18 cellular contexts compared by ENCODE assay signal in genomic region chr3:14235896-14236295, GRCh38. TPM values are rescaled to one million over a fixed set of nuclear protein-coding genes. Genes with fewer than 3 reads are reported as not detected.
DNase-seq lines count a peak whose midpoint lies in the region; ATAC-seq and TF ChIP-seq lines count a peak whose summit lies in the region.
"Had no signal": no experiment of that assay in that cellular context is flagged by ENCODE, and none has a peak within 500 bp of the region (broad histone marks: within the 10 kb centered on the region; RNA-seq: fewer than 3 reads in every experiment).

No MANE protein-coding gene starts in this region.

- peak; percentile 75 for ATAC-seq in Right ventricle myocardium inferior
- ATAC-seq in upper lobe of left lung (ENCODE audit: low FRiP score in 2 of 2), result no peak
- no peak for ATAC-seq in GM21528 (IDR thresholded peaks at IDR 0.05; ENCODE audit: low FRiP score, unreplicated experiment)
- ATAC-seq: natural killer cell treated with Interleukin-12 subunit alpha and Interleukin-12 subunit beta and Interleukin-15 and Interleukin-18, amount 100 ng/mL, for 72 hours; Panc1 had no signal

- H3K14ac ChIP-seq in mesenchymal stem cell (ENCODE audit: low read length in 2 of 2), result peak overlapping the region in 1 of 2 experiments; percentile 57

- no peaks in the 10 kb centered on the region for H3K79me1 ChIP-seq in mesenchymal stem cell (replicated peaks; ENCODE audit: low read length, poor library complexity, severe bottlenecking)

- CTCF ChIA-PET in activated naive CD4-positive, alpha-beta T cell treated with anti-CD3 and anti-CD28 coated beads for 36 hours (lab: Charles Lee), result interaction anchor here (1.2 kb wide), 1 partner anchor 16 kb away, joined by 3 read pairs; no protein-coding TSS in a partner anchor

- H2AK5ac ChIP-seq in mesenchymal stem cell (ENCODE audit: low read length, severe bottlenecking), result peak overlapping the region; percentile 47

- no peak overlapping the region for H2BK5ac ChIP-seq in mesenchymal stem cell (ENCODE audit: low read depth, low read length, poor library complexity, severe bottlenecking)

- DNase-seq in SHP77 treated with DMSO at 0.1 percent for 48 hours (lab: John Stamatoyannopoulos, UW), result peak; percentile 20
- DNase-seq in Right ventricle myocardium inferior (ENCODE audit: missing footprints), result peak; percentile 86
- DNase-seq in mesenchymal stem cell, result no peak
- DNase-seq in upper lobe of left lung, result peak in 1 of 2 donors; percentile 32
- DNase-seq in activated naive CD4-positive, alpha-beta T cell treated with anti-CD3 and anti-CD28 coated beads for 36 hours, result no peak
- no peak for DNase-seq in SIG-M5 treated with dmso at 0.1 percent for 504 hours (lab: John Stamatoyannopoulos, UW; ENCODE audit: unreplicated experiment)
- DNase-seq: activated CD4-positive, alpha-beta T cell treated with anti-CD3 and anti-CD28 coated beads for 1 hour; activated effector memory CD4-positive, alpha-beta T cell treated with Interleukin-2 at 50 U/mL for 16 hours; NCI-H1417 treated with DMSO at 0.1 percent for 48 hours; NCI-H2171 treated with DMSO at 0.1 percent for 48 hours; NCI-H774; stimulated activated naive CD8-positive, alpha-beta T cell treated with anti-CD3 and anti-CD28 coated beads, Interleukin-15, amount 100 ng/mL, for 72 hours; T-helper 2 cell had no signal

- peaks cover 4% of the 10 kb centered on the region for H3K9me3 Mint-ChIP-seq in activated naive CD4-positive, alpha-beta T cell treated with anti-CD3 and anti-CD28 coated beads for 36 hours

- H3K9me3 ChIP-seq in mesenchymal stem cell (ENCODE audit: control insufficient read depth, low read length) (peaks cover 8% of the 10 kb centered on the region), upper lobe of left lung (peaks cover 0 to 4% (median 0%) of the 10 kb centered on the region in 4 donors)

- H3K4me3 ChIP-seq in mesenchymal stem cell (ENCODE audit: insufficient read depth in 1 of 2, low read depth in 1 of 2, low read length in 2 of 2) (no peak overlapping the region), upper lobe of left lung (no peak overlapping the region)

- H3K27me3 ChIP-seq in mesenchymal stem cell (ENCODE audit: control insufficient read depth in 1 of 2, insufficient read depth in 1 of 2, low read length in 2 of 2) (peaks cover 0 to 31% of the 10 kb centered on the region in 2 experiments), upper lobe of left lung (no peaks in the 10 kb centered on the region)

- no peak for TF ChIP-seq CTCF in upper lobe of left lung (IDR thresholded peaks at IDR 0.05)

- H2BK15ac ChIP-seq in mesenchymal stem cell (ENCODE audit: low read depth, poor library complexity, severe bottlenecking), result no peak overlapping the region

- peak overlapping the region in 1 of 2 experiments; percentile 59 for H2BK12ac ChIP-seq in mesenchymal stem cell (ENCODE audit: low read length in 2 of 2)

- H3K4me1 Mint-ChIP-seq in activated naive CD4-positive, alpha-beta T cell treated with anti-CD3 and anti-CD28 coated beads for 36 hours (ENCODE audit: low read depth), result peaks cover 9% of the 10 kb centered on the region
- H3K4me1 Mint-ChIP-seq: B cell; central memory CD8-positive, alpha-beta T cell had no signal

- WGBS in mesenchymal stem cell, result 90% methylated on average over 8 of the region's 8 CpGs
- 70 to 76% methylated on average over 8 of the region's 8 CpGs for WGBS in upper lobe of left lung, 2 donors

- H3K27ac Mint-ChIP-seq in activated naive CD4-positive, alpha-beta T cell treated with anti-CD3 and anti-CD28 coated beads for 36 hours, result no peak overlapping the region
- H3K27ac Mint-ChIP-seq: B cell; natural killer cell treated with Interleukin-12 subunit alpha and Interleukin-12 subunit beta and Interleukin-15 and Interleukin-18, amount 100 ng/mL, for 72 hours; stimulated activated naive CD8-positive, alpha-beta T cell treated with anti-CD3 and anti-CD28 coated beads, Interleukin-15, amount 100 ng/mL, for 72 hours had no signal

- H3K36me3 Mint-ChIP-seq in activated naive CD4-positive, alpha-beta T cell treated with anti-CD3 and anti-CD28 coated beads for 36 hours (ENCODE audit: low read depth), result peaks cover 4% of the 10 kb centered on the region

- no peak overlapping the region for H3K9ac ChIP-seq in mesenchymal stem cell (ENCODE audit: low read length)

- H3K23ac ChIP-seq in mesenchymal stem cell (ENCODE audit: low read length in 2 of 2), result no peak overlapping the region

- no peak overlapping the region for H3K4me3 Mint-ChIP-seq in activated naive CD4-positive, alpha-beta T cell treated with anti-CD3 and anti-CD28 coated beads for 36 hours
- H3K4me3 Mint-ChIP-seq: B cell; central memory CD8-positive, alpha-beta T cell; natural killer cell treated with Interleukin-12 subunit alpha and Interleukin-12 subunit beta and Interleukin-15 and Interleukin-18, amount 100 ng/mL, for 72 hours; stimulated activated naive CD8-positive, alpha-beta T cell treated with anti-CD3 and anti-CD28 coated beads, Interleukin-15, amount 100 ng/mL, for 72 hours had no signal

- no peak overlapping the region for H4K91ac ChIP-seq in mesenchymal stem cell (ENCODE audit: low read length)

- H2AFZ ChIP-seq in mesenchymal stem cell (ENCODE audit: low read depth, low read length), result peak overlapping the region; percentile 8

- H3K4me1 ChIP-seq in mesenchymal stem cell (ENCODE audit: control insufficient read depth, insufficient read depth, low read depth, low read length) (peaks cover 6% of the 10 kb centered on the region), upper lobe of left lung (peaks cover 5 to 27% (median 16%) of the 10 kb centered on the region in 4 donors)

- intact Hi-C loops in Right ventricle myocardium inferior (cut with DNase I), result no loop called here
- intact Hi-C loops in activated naive CD4-positive, alpha-beta T cell treated with anti-CD3 and anti-CD28 coated beads for 36 hours (cut with micrococcal nuclease), result no loop called here

- H2BK120ac ChIP-seq in mesenchymal stem cell (ENCODE audit: low read depth, low read length), result no peak overlapping the region

- H3K36me3 ChIP-seq in mesenchymal stem cell (ENCODE audit: control insufficient read depth in 1 of 2, insufficient read depth in 2 of 2, low read depth in 1 of 2, low read length in 2 of 2) (no peaks in the 10 kb centered on the region), upper lobe of left lung (no peaks in the 10 kb centered on the region)

- TF ChIP-seq POLR2A in upper lobe of left lung (IDR thresholded peaks at IDR 0.05), result no peak

- peaks cover 19% of the 10 kb centered on the region for H3K27me3 Mint-ChIP-seq in activated naive CD4-positive, alpha-beta T cell treated with anti-CD3 and anti-CD28 coated beads for 36 hours (ENCODE audit: low read depth)

- H3K27ac ChIP-seq in mesenchymal stem cell (ENCODE audit: low read length, poor library complexity, severe bottlenecking) (no peak overlapping the region), upper lobe of left lung (peak overlapping the region; percentile 62 to 81 (median 75))

- no peak overlapping the region for H4K8ac ChIP-seq in mesenchymal stem cell (ENCODE audit: low read length)

- no peak overlapping the region for H3K4me2 ChIP-seq in mesenchymal stem cell (ENCODE audit: low read length, poor library complexity, severe bottlenecking)

- H3K4ac ChIP-seq in mesenchymal stem cell (ENCODE audit: low read depth in 1 of 2, low read length in 2 of 2), result peak overlapping the region in 1 of 2 experiments; percentile 4

- TF ChIP-seq EP300 in upper lobe of left lung (IDR thresholded peaks at IDR 0.05), result peak in 2 of 4 donors; percentile 19 to 40

- H3K18ac ChIP-seq in mesenchymal stem cell (ENCODE audit: low read depth in 1 of 2, low read length in 2 of 2), result peak overlapping the region in 1 of 2 experiments; percentile 62

RNA-seq across cellular contexts. Expression of gene LSM3, which starts 57.3 kb away (rescaled TPM):
- total RNA-seq in Right ventricle myocardium inferior (17.2 TPM), upper lobe of left lung (10 to 100 TPM in 1 of 6 donors, 1 to 10 TPM in 5; 2.1 to 10.3 (median 8.6) TPM)
- polyA plus RNA-seq in mesenchymal stem cell (2013, experiment 1 of 2), result 14.3 TPM
- 14.7 TPM for polyA plus RNA-seq in mesenchymal stem cell (2013, experiment 2 of 2)
- 10 to 100 TPM; 26.1 to 26.2 TPM for total RNA-seq in activated naive CD4-positive, alpha-beta T cell treated with anti-CD3 and anti-CD28 coated beads for 36 hours

RNA-seq across cellular contexts. Expression of gene XPC, which starts 57.5 kb away (rescaled TPM):
- total RNA-seq in Right ventricle myocardium inferior (7.7 TPM), upper lobe of left lung (10 to 100 TPM; 33.8 to 87.0 (median 46.6) TPM)
- 16.7 TPM for polyA plus RNA-seq in mesenchymal stem cell (2013, experiment 1 of 2)
- 16.5 TPM for polyA plus RNA-seq in mesenchymal stem cell (2013, experiment 2 of 2)
- total RNA-seq in activated naive CD4-positive, alpha-beta T cell treated with anti-CD3 and anti-CD28 coated beads for 36 hours, result 10 to 100 TPM; 39.0 to 39.8 TPM

Comparison
In these comparisons a context has a peak if more than half of its experiments do, and no peak if none do; other contexts are left out.
1. DNase-seq: peak in SHP77 treated with DMSO at 0.1 percent for 48 hours (single experiment) and Right ventricle myocardium inferior (single experiment); none in mesenchymal stem cell (single experiment), activated naive CD4-positive, alpha-beta T cell treated with anti-CD3 and anti-CD28 coated beads for 36 hours (single experiment) and SIG-M5 treated with dmso at 0.1 percent for 504 hours (single experiment).